Comparison of ENCODE assay signal across 1 cellular context in genomic region chr19:4350111-4350510, GRCh38.
A peak's percentile ranks its signal among the peaks of the same experiment; 100 is the strongest.
TF ChIP-seq lines count a peak whose summit lies in the region.

No MANE protein-coding gene starts in this region.

TF ChIP-seq in H1, 55 proteins besides CTCF, POLR2A, EP300 and RAD21:
- TF ChIP-seq ATF2 (IDR thresholded peaks at IDR 0.05; ENCODE audit: low read length) (no peak), EGR1 (IDR thresholded peaks at IDR 0.05; ENCODE audit: borderline replicate concordance, low read depth, low read length) (no peak), KDM1A (IDR thresholded peaks at IDR 0.05; ENCODE audit: borderline replicate concordance, low read length) (peak; percentile 76; the same call in 1 of the 2 replicates), TAF1 (IDR thresholded peaks at IDR 0.05; ENCODE audit: low read depth, low read length) (no peak)
